Comparison of ENCODE assay signal across 25 cellular contexts in the genomic region with DNA sequence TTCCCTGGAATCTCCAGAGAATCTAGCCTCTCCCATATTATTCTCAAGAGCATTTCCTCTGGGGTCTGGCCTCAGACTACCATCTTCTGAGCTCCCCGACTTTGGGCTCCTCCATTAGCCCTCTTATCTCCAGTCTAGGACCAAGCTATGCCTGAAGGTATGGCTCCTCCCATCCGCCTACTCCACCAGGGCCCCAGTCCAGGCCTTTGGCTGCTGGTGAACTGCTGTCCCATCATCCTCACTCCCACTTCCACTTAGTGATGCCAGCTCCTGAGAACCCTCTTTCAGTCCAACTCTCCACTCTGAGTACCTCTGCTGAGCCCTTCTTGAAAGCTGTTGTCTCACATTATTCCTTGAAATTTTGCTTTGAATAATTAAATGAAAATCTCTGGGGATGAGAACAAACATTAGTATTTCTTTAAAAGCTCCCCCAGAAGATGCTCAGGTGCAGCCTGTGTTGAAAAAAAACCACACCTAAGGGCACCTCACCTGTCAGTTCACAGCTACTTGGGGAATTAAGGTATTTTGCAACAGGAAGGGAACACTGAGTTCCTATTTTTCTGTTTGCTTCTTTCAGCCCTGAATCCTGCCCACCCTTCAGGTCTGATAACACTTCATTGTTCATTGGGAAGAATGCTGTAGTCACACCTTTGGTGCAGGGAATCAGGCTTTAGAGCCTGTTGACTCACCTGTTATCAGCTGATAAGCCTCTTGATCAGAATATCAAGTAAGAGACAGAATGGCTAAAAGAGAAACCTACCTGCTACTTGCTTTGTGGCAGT. TPM values are rescaled to one million over a fixed set of nuclear protein-coding genes. Genes with fewer than 3 reads are reported as not detected.
A peak's percentile ranks its signal among the peaks of the same experiment; 100 is the strongest.
DNase-seq lines count a peak whose midpoint lies in the region; ATAC-seq and TF ChIP-seq lines count a peak whose summit lies in the region.
"Had no signal": no experiment of that assay in that cellular context is flagged by ENCODE, and none has a peak within 500 bp of the region (broad histone marks: within the 10 kb centered on the region; RNA-seq: fewer than 3 reads in every experiment).

No MANE protein-coding gene starts in this region.

- DNase-seq in MCF 10A (ENCODE audit: unreplicated experiment) = no peak
- no peak for DNase-seq in mammary epithelial cell
- DNase-seq in left lung = peak in 1 of 2 donors; percentile 39
- peak; percentile 70 for DNase-seq in upper lobe of right lung
- DNase-seq in neuronal stem cell (ENCODE audit: low spot score) = no peak
- DNase-seq in NCI-H2107 treated with DMSO at 0.1 percent for 48 hours (lab: John Stamatoyannopoulos, UW; ENCODE audit: unreplicated experiment) = no peak
- DNase-seq: AML-193; C1 segment of cervical spinal cord; CD8-positive, alpha-beta T cell; GOT3; MV-4-11; NCI-H1105 treated with DMSO at 0.1 percent for 48 hours; NCI-H1694 treated with DMSO at 0.1 percent for 48 hours; NCI-H2081 treated with DMSO at 0.1 percent for 48 hours; NCI-H2227 treated with DMSO at 0.1 percent for 48 hours; NCI-H510A treated with DMSO at 0.1 percent for 48 hours; NCI-H748 treated with DMSO at 0.1 percent for 48 hours; SHP77 treated with DMSO at 0.1 percent for 48 hours had no signal

- H4K91ac ChIP-seq in neuronal stem cell (ENCODE audit: low read depth, low read length, poor library complexity) = no peak overlapping the region

- H2BK120ac ChIP-seq in neuronal stem cell (ENCODE audit: low read depth, low read length) = no peak overlapping the region

- no peaks in the 10 kb centered on the region for H3K4me1 ChIP-seq in mammary epithelial cell (ENCODE audit: insufficient read depth, low read length)
- no peaks in the 10 kb centered on the region for H3K4me1 ChIP-seq in left lung
- H3K4me1 ChIP-seq in mucosa of stomach (ENCODE audit: control insufficient read depth, insufficient read depth, low read length) = peaks cover 62% of the 10 kb centered on the region
- peaks cover 6% of the 10 kb centered on the region for H3K4me1 ChIP-seq in upper lobe of right lung
- H3K4me1 ChIP-seq in neuronal stem cell (ENCODE audit: control insufficient read depth in 2 of 2, insufficient read depth in 1 of 2, low read depth in 1 of 2, low read length in 2 of 2) = no peaks in the 10 kb centered on the region

- CTCF ChIA-PET in MCF 10A (lab: Yijun Ruan, JAX) (interaction anchor here (0.6 to 1.4 kb wide), 3 partner anchors 32 to 1229 kb away, joined by 5 to 6 read pairs (median 5); no protein-coding TSS in a partner anchor), mammary epithelial cell (lab: Charles Lee; ENCODE audit: low non-redundant PET) (no interaction called here)

- no peaks in the 10 kb centered on the region for H3K36me3 Mint-ChIP-seq in MCF 10A (ENCODE audit: insufficient read depth, unreplicated experiment)
- H3K36me3 Mint-ChIP-seq: CD8-positive, alpha-beta T cell; IgD-negative memory B cell had no signal

- H3K4me2 ChIP-seq in mammary epithelial cell (ENCODE audit: insufficient read depth, low read depth, low read length) (no peak overlapping the region), neuronal stem cell (ENCODE audit: insufficient read depth, low read length, poor library complexity, severe bottlenecking) (no peak overlapping the region)

- no peak overlapping the region for H2BK5ac ChIP-seq in neuronal stem cell (ENCODE audit: low read length)

- H3K9me3 Mint-ChIP-seq in MCF 10A (ENCODE audit: unreplicated experiment) = no peaks in the 10 kb centered on the region
- H3K9me3 Mint-ChIP-seq: CD8-positive, alpha-beta T cell had no signal

- no peak overlapping the region for H3K4me3 ChIP-seq in mammary epithelial cell (replicated peaks in 1 of 3; ENCODE audit: insufficient read depth in 1 of 3, low read depth in 2 of 3, low read length in 3 of 3)
- H3K4me3 ChIP-seq in left lung = no peak overlapping the region
- H3K4me3 ChIP-seq in mucosa of stomach (ENCODE audit: low read length) = no peak overlapping the region
- no peak overlapping the region for H3K4me3 ChIP-seq in upper lobe of right lung
- no peak overlapping the region for H3K4me3 ChIP-seq in neuronal stem cell (ENCODE audit: low read length in 2 of 2)
- H3K4me3 ChIP-seq: SK-N-MC had no signal

- H4K8ac ChIP-seq in neuronal stem cell (ENCODE audit: low read depth, low read length) = no peak overlapping the region

- no peaks in the 10 kb centered on the region for H3K4me1 Mint-ChIP-seq in MCF 10A (ENCODE audit: insufficient read depth, unreplicated experiment)
- H3K4me1 Mint-ChIP-seq: IgD-negative memory B cell had no signal

- H3K4me3 Mint-ChIP-seq in MCF 10A (ENCODE audit: unreplicated experiment) = no peak overlapping the region
- H3K4me3 Mint-ChIP-seq: CD8-positive, alpha-beta T cell; IgD-negative memory B cell had no signal

- WGBS in mammary epithelial cell (ENCODE audit: low coverage, missing lambda C conversion rate) = 79% methylated on average over 2 of the region's 2 CpGs
- WGBS in neuronal stem cell (ENCODE audit: extremely low coverage in 2 of 2, insufficient read length in 2 of 2, insufficient replicate concordance in 1 of 2), 2 donors = no CpG with 5 or more reads among the region's 2 CpGs

- H3K9ac ChIP-seq in mammary epithelial cell (ENCODE audit: insufficient read depth, low read length) (no peak overlapping the region), mucosa of stomach (ENCODE audit: low read length) (peak overlapping the region; percentile 25), neuronal stem cell (ENCODE audit: low read depth, low read length, poor library complexity) (no peak overlapping the region)

- intact Hi-C loops in MCF 10A (cut with micrococcal nuclease) = no loop called here
- intact Hi-C loops in mammary epithelial cell (cut with micrococcal nuclease) = no loop called here
- intact Hi-C loops in left lung (cut with DNase I) = no loop called here
- intact Hi-C loops in upper lobe of right lung (cut with DNase I) = no loop called here

- no peak overlapping the region for H3K18ac ChIP-seq in neuronal stem cell (ENCODE audit: low read length)

- TF ChIP-seq CTCF in MCF 10A (IDR thresholded peaks at IDR 0.05; ENCODE audit: unreplicated experiment) (no peak), mammary epithelial cell (conservative IDR thresholded peaks at IDR 0.05 in 1 of 2, IDR thresholded peaks at IDR 0.05 in 1 of 2; ENCODE audit: extremely low read depth in 1 of 2, insufficient read depth in 1 of 2, low read depth in 1 of 2, low read length in 2 of 2) (no peak), left lung (IDR thresholded peaks at IDR 0.05) (no peak), upper lobe of right lung (IDR thresholded peaks at IDR 0.05) (no peak)

- no peak overlapping the region for H3K4ac ChIP-seq in neuronal stem cell (ENCODE audit: low read length)

- H3K36me3 ChIP-seq in mammary epithelial cell (ENCODE audit: insufficient read depth, low read length) (no peaks in the 10 kb centered on the region), left lung (peaks cover 0 to 14% of the 10 kb centered on the region in 2 donors), mucosa of stomach (ENCODE audit: control insufficient read depth, insufficient read depth, low read length) (peaks cover 5% of the 10 kb centered on the region), upper lobe of right lung (peaks cover 7% of the 10 kb centered on the region), neuronal stem cell (replicated peaks in 1 of 2; ENCODE audit: control insufficient read depth in 2 of 2, insufficient read depth in 2 of 2, low read length in 2 of 2) (peaks cover 4 to 5% of the 10 kb centered on the region in 2 donors)

- H3K27me3 ChIP-seq in mammary epithelial cell (ENCODE audit: insufficient read depth, low read length) = no peaks in the 10 kb centered on the region
- no peaks in the 10 kb centered on the region for H3K27me3 ChIP-seq in left lung
- no peaks in the 10 kb centered on the region for H3K27me3 ChIP-seq in mucosa of stomach (ENCODE audit: control insufficient read depth, insufficient read depth, low read length)
- no peaks in the 10 kb centered on the region for H3K27me3 ChIP-seq in upper lobe of right lung
- H3K27me3 ChIP-seq in neuronal stem cell (ENCODE audit: control insufficient read depth in 3 of 3, insufficient read depth in 3 of 3, low read depth in 1 of 3, low read length in 3 of 3) = no peaks in the 10 kb centered on the region

- H2BK15ac ChIP-seq in neuronal stem cell (ENCODE audit: low read length) = no peak overlapping the region

- no peak overlapping the region for H2BK12ac ChIP-seq in neuronal stem cell (ENCODE audit: low read length)

- H3K27ac Mint-ChIP-seq in MCF 10A (ENCODE audit: low read depth, unreplicated experiment) = peak overlapping the region; percentile 25
- H3K27ac Mint-ChIP-seq: CD8-positive, alpha-beta T cell; IgD-negative memory B cell had no signal

- H2AFZ ChIP-seq in mammary epithelial cell (ENCODE audit: low read depth, low read length) (no peak overlapping the region), neuronal stem cell (ENCODE audit: low read length) (no peak overlapping the region)

- H3K23ac ChIP-seq in neuronal stem cell (ENCODE audit: low read depth, low read length, poor library complexity) = no peak overlapping the region

- H3K9me3 ChIP-seq in mammary epithelial cell (replicated peaks; ENCODE audit: insufficient read depth, low read length) (no peaks in the 10 kb centered on the region), left lung (no peaks in the 10 kb centered on the region), mucosa of stomach (ENCODE audit: control insufficient read depth, low read length) (no peaks in the 10 kb centered on the region), upper lobe of right lung (no peaks in the 10 kb centered on the region), neuronal stem cell (replicated peaks in 1 of 2; ENCODE audit: control insufficient read depth in 2 of 2, insufficient read depth in 1 of 2, low read depth in 1 of 2, low read length in 2 of 2) (peaks cover 0 to 2% of the 10 kb centered on the region in 2 donors)

- dilution Hi-C loops in mammary epithelial cell (cut with HindIII; ENCODE audit: low sequenced_read_pairs) = no loop called here

- ATAC-seq in left lung = peak; percentile 79
- ATAC-seq in upper lobe of right lung = peak; percentile 92
- ATAC-seq in HG02763 (IDR thresholded peaks at IDR 0.05; ENCODE audit: unreplicated experiment) = no peak
- ATAC-seq: CD8-positive, alpha-beta T cell; HCT116 had no signal

- H3K79me2 ChIP-seq in mammary epithelial cell (ENCODE audit: insufficient read depth, low read length) = no peaks in the 10 kb centered on the region

- H3K27me3 Mint-ChIP-seq in MCF 10A (ENCODE audit: insufficient read depth, unreplicated experiment) = no peaks in the 10 kb centered on the region
- H3K27me3 Mint-ChIP-seq: IgD-negative memory B cell had no signal

- in situ Hi-C loops in mammary epithelial cell (cut with MboI; ENCODE audit: low sequenced_read_pairs in 2 of 2) = no loop called here

- no peak overlapping the region for H3K14ac ChIP-seq in neuronal stem cell (ENCODE audit: low read length)

- no peaks in the 10 kb centered on the region for H3K79me1 ChIP-seq in neuronal stem cell (ENCODE audit: low read depth, low read length)

- H4K20me1 ChIP-seq in mammary epithelial cell (ENCODE audit: insufficient read depth, low read length) = no peaks in the 10 kb centered on the region

- H3K27ac ChIP-seq in mammary epithelial cell (ENCODE audit: insufficient read depth, low read depth, low read length) = no peak overlapping the region
- H3K27ac ChIP-seq in left lung = peak overlapping the region; percentile 47 to 62
- peak overlapping the region; percentile 70 for H3K27ac ChIP-seq in upper lobe of right lung
- no peak overlapping the region for H3K27ac ChIP-seq in neuronal stem cell (replicated peaks; ENCODE audit: low read length)
- H3K27ac ChIP-seq: RWPE1, SK-N-MC had no signal

- BruUV-seq in MCF 10A (replicated peaks; lab: Mats Ljungman, UMichigan) = no TSS peak
- no TSS peak for BruUV-seq in mammary epithelial cell (replicated peaks; lab: Mats Ljungman, UMichigan)

- H2AK5ac ChIP-seq in neuronal stem cell (ENCODE audit: low read depth, low read length) = no peak overlapping the region

- POLR2A ChIA-PET in MCF 10A (lab: Yijun Ruan, JAX) = no interaction called here

RNA-seq across cellular contexts. Expression of gene CLDN18, which starts 9.5 kb away (rescaled TPM):
- total RNA-seq in MCF 10A (2022) (not detected in 2 replicates), mammary epithelial cell (not detected), left lung (100 to 1,000 TPM in 1 of 2 donors, 10 to 100 TPM in 1; 66.8 to 354 TPM), upper lobe of right lung (197 TPM)
- polyA plus RNA-seq in mammary epithelial cell = not detected
- polyA minus RNA-seq in mammary epithelial cell = not detected
- polyA plus RNA-seq in neuronal stem cell (2013, experiment 1 of 2) = not detected
- polyA plus RNA-seq in neuronal stem cell (2013, experiment 2 of 2) = not detected
- total RNA-seq: CD8-positive, alpha-beta T cell had no signal
- polyA plus RNA-seq: AG04450, IgD-negative memory B cell had no signal

Comparison
In these comparisons a context has a peak if more than half of its experiments do, and no peak if none do; other contexts are left out.
1. H3K27ac ChIP-seq: peak in left lung (2 of 2) and upper lobe of right lung (single experiment); none in mammary epithelial cell (single experiment) and neuronal stem cell (single experiment).
2. RNA of gene CLDN18, which starts 9.5 kb away (total RNA-seq): 66.8 to 354 TPM in left lung and 197 TPM in upper lobe of right lung (single experiment); not detected in MCF 10A and not detected in mammary epithelial cell; every median in the first group is over 10 times any median in the second.